ENCODE assay signal across 17 cellular contexts in genomic region chr2:176879596-176879995, GRCh38.
"Had no signal": no experiment of that assay in that cellular context is flagged by ENCODE, and none has a peak within 500 bp of the region (broad histone marks: within the 10 kb centered on the region; RNA-seq: fewer than 3 reads in every experiment).

No MANE protein-coding gene starts in this region.

- H3K36me3 ChIP-seq: gastroesophageal sphincter, ovary, right lobe of liver, upper lobe of right lung had no signal

- H3K4me1 ChIP-seq: body of pancreas, gastroesophageal sphincter, right lobe of liver, upper lobe of right lung had no signal

- DNase-seq: activated CD4-positive, alpha-beta T cell treated with anti-CD3 and anti-CD28 coated beads, Interleukin-2, amount 10 ng/mL, durations not matched to agents 7 days and 5 days; activated CD8-positive, alpha-beta memory T cell treated with anti-CD3 and anti-CD28 coated beads for 24 hours; activated gamma-delta T cell treated with Interleukin-2 at 50 U/mL for 16 hours; amniotic stem cell; body of pancreas; caudate nucleus; erythroblast; midbrain; ovary; right lobe of liver; stimulated activated CD4-positive, alpha-beta T cell treated with anti-CD3 and anti-CD28 coated beads, Interleukin-4, amount 100 ng/mL, for 4 hours; stimulated activated CD8-positive, alpha-beta memory T cell treated with anti-CD3 and anti-CD28 coated beads, Interleukin-4, amount 100 ng/mL, for 48 hours; stimulated activated naive CD8-positive, alpha-beta T cell treated with anti-CD3 and anti-CD28 coated beads, Interleukin-15, amount 100 ng/mL, for 72 hours; upper lobe of right lung had no signal

- H3K9me3 ChIP-seq: body of pancreas, gastroesophageal sphincter, ovary, right lobe of liver, upper lobe of right lung had no signal

- H3K27ac ChIP-seq: body of pancreas, gastroesophageal sphincter, ovary, right lobe of liver, upper lobe of right lung had no signal

- ATAC-seq: body of pancreas; gastroesophageal sphincter; left lobe of liver; right lobe of liver; stimulated activated naive CD8-positive, alpha-beta T cell treated with anti-CD3 and anti-CD28 coated beads, Interleukin-15, amount 100 ng/mL, for 72 hours; upper lobe of right lung had no signal

- H3K4me2 ChIP-seq: smooth muscle cell had no signal

- H3K4me3 ChIP-seq: body of pancreas, gastroesophageal sphincter, ovary, right lobe of liver, smooth muscle cell, upper lobe of right lung had no signal

- H3K27me3 ChIP-seq: body of pancreas, gastroesophageal sphincter, ovary, right lobe of liver, upper lobe of right lung had no signal
